In the genomic region with DNA sequence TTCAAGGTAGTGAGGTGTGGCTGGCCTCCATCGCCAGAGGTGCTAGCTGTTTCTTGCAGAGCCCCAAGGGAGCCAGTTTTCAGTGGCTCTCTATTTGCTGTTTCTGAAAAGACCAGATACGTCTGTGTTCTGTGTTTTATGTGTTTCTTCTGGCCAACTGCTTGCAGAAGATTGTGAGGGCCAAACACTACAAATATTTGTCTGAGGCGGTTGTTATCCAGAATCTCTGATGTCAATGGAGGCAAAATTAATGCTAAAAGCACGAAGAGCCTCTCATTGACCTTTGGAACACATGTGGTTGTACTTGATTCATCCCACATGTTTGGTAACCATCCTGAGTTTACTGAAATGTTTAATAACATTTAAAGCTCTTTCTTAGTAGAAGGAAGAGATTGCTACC, we compare ENCODE assay signal across 1 cellular context.
TF ChIP-seq lines count a peak whose summit lies in the region.

No MANE protein-coding gene starts in this region.

TF ChIP-seq in SK-N-SH, 30 proteins besides CTCF, POLR2A, EP300 and RAD21 (continued from another document):
- no peak for TF ChIP-seq USF1 (IDR thresholded peaks at IDR 0.05; ENCODE audit: borderline replicate concordance, low read depth)
TF ChIP-seq in SK-N-SH: peak in this region for 4.
